In genomic region chr14:75361751-75362433, GRCh38 we compare ENCODE assay signal across 23 cellular contexts.
DNase-seq lines count a peak whose midpoint lies in the region; ATAC-seq and TF ChIP-seq lines count a peak whose summit lies in the region.
"Had no signal": no experiment of that assay in that cellular context is flagged by ENCODE, and none has a peak within 500 bp of the region (broad histone marks: within the 10 kb centered on the region; RNA-seq: fewer than 3 reads in every experiment).

No MANE protein-coding gene starts in this region.

- TF ChIP-seq CTCF in gastroesophageal sphincter (IDR thresholded peaks at IDR 0.05) (no peak), ovary (IDR thresholded peaks at IDR 0.05) (no peak), HFFc6 (IDR thresholded peaks at IDR 0.05) (no peak), GM13977 (IDR thresholded peaks at IDR 0.05; ENCODE audit: extremely low read depth, insufficient read depth, missing control alignments) (no peak)

- peak; percentile 55 for DNase-seq in Right ventricle myocardium superior
- no peak for DNase-seq in cardiac septum (ENCODE audit: low spot score)
- DNase-seq in ovary, result peak; percentile 46 to 72 (median 56)
- no peak for DNase-seq in activated T-cell treated with anti-CD3 and anti-CD28 coated beads, Interleukin-2, amount 50 U/mL, for 72 hours
- DNase-seq in HFFc6, result no peak
- DNase-seq in activated naive CD4-positive, alpha-beta T cell treated with Interleukin-2 at 50 U/mL for 16 hours, result no peak
- no peak for DNase-seq in GM13977 (ENCODE audit: low spot score)
- DNase-seq: activated CD8-positive, alpha-beta memory T cell treated with anti-CD3 and anti-CD28 coated beads, Interleukin-2, amount 10 ng/mL, durations not matched to agents 7 days and 5 days; central memory CD4-positive, alpha-beta T cell; DMS 273 treated with DMSO at 0.1 percent for 48 hours; erythroblast; head of caudate nucleus; lower lobe of right lung; MM.1S; NCI-H1694 treated with DMSO at 0.1 percent for 48 hours; stimulated activated CD4-positive, alpha-beta T cell treated with anti-CD3 and anti-CD28 coated beads, Interleukin-4, amount 100 ng/mL, for 1 hour; stimulated activated naive CD8-positive, alpha-beta T cell treated with anti-CD3 and anti-CD28 coated beads, Interleukin-15, amount 100 ng/mL, for 72 hours had no signal

- H3K9me3 ChIP-seq in gastroesophageal sphincter (no peaks in the 10 kb centered on the region), ovary (no peaks in the 10 kb centered on the region)
- H3K9me3 ChIP-seq: adrenal gland, lower lobe of right lung had no signal

- no peaks in the 10 kb centered on the region for H3K9me3 Mint-ChIP-seq in activated T-cell treated with anti-CD3 and anti-CD28 coated beads, Interleukin-2, amount 50 U/mL, for 72 hours
- H3K9me3 Mint-ChIP-seq in HFFc6, result no peaks in the 10 kb centered on the region
- H3K9me3 Mint-ChIP-seq: activated T-helper 2 cell treated with anti-CD3 and anti-CD28 coated beads, Interferon-gamma antibody, Interleukin-2, Interleukin-4, amounts not matched to agents 10 μg/mL and 5 μg/mL and 100 μg/mL, durations not matched to agents 14 hours and 24 hours and 36 hours; stimulated activated naive CD8-positive, alpha-beta T cell treated with anti-CD3 and anti-CD28 coated beads, Interleukin-15, amount 100 ng/mL, for 72 hours had no signal

- intact Hi-C loops in Right ventricle myocardium superior (cut with DNase I) (no loop called here), cardiac septum (cut with DNase I) (no loop called here), ovary (cut with DNase I) (no loop called here)

- peaks cover 0 to 27% (median 8%) of the 10 kb centered on the region in 3 donors for H3K4me1 ChIP-seq in gastroesophageal sphincter
- H3K4me1 ChIP-seq in ovary (ENCODE audit: insufficient read depth), result peaks cover 12% of the 10 kb centered on the region

- in situ Hi-C loops in GM13977 (cut with MboI; ENCODE audit: low pct_unique_long_range_greater_than_20kb, low sequenced_read_pairs, unreplicated experiment), result no loop called here

- H3K27ac ChIP-seq in gastroesophageal sphincter, result no peak overlapping the region
- H3K27ac ChIP-seq in ovary, result no peak overlapping the region
- H3K27ac ChIP-seq: HL-60, lower lobe of right lung had no signal

- H3K4me3 ChIP-seq in gastroesophageal sphincter (no peak overlapping the region), ovary (no peak overlapping the region)
- H3K4me3 ChIP-seq: adrenal gland, GM12878, lower lobe of right lung had no signal

- WGBS in gastroesophageal sphincter (ENCODE audit: low coverage in 1 of 2), 2 donors, result 61 to 88% methylated on average over 2 to 4 of the region's 7 CpGs
- WGBS in ovary, 3 donors, result 21 to 22% (median 21%) methylated on average over 7 of the region's 7 CpGs

- peak; percentile 42 for ATAC-seq in Right ventricle myocardium superior (ENCODE audit: poor library complexity)
- peak; percentile 58 for ATAC-seq in gastroesophageal sphincter
- no peak for ATAC-seq in activated T-cell treated with anti-CD3 and anti-CD28 coated beads, Interleukin-2, amount 50 U/mL, for 72 hours (replicated peaks in 1 of 2)
- ATAC-seq: activated CD8-positive, alpha-beta memory T cell treated with anti-CD3 and anti-CD28 coated beads, Interleukin-2, amount 10 ng/mL, durations not matched to agents 7 days and 5 days; GM12878; lower lobe of right lung; stimulated activated naive CD8-positive, alpha-beta T cell treated with anti-CD3 and anti-CD28 coated beads, Interleukin-15, amount 100 ng/mL, for 72 hours had no signal

- no peaks in the 10 kb centered on the region for H3K36me3 Mint-ChIP-seq in activated T-cell treated with anti-CD3 and anti-CD28 coated beads, Interleukin-2, amount 50 U/mL, for 72 hours (ENCODE audit: insufficient read depth in 2 of 2)
- H3K36me3 Mint-ChIP-seq in HFFc6 (ENCODE audit: low read depth), result no peaks in the 10 kb centered on the region
- H3K36me3 Mint-ChIP-seq: activated CD8-positive, alpha-beta memory T cell treated with anti-CD3 and anti-CD28 coated beads, Interleukin-2, amount 10 ng/mL, durations not matched to agents 7 days and 5 days; CD14-positive monocyte had no signal

- no peaks in the 10 kb centered on the region for H3K4me1 Mint-ChIP-seq in activated T-cell treated with anti-CD3 and anti-CD28 coated beads, Interleukin-2, amount 50 U/mL, for 72 hours (ENCODE audit: low read depth)
- H3K4me1 Mint-ChIP-seq in HFFc6 (ENCODE audit: low read depth), result no peaks in the 10 kb centered on the region
- H3K4me1 Mint-ChIP-seq: stimulated activated naive CD8-positive, alpha-beta T cell treated with anti-CD3 and anti-CD28 coated beads, Interleukin-15, amount 100 ng/mL, for 72 hours had no signal

- H3K4me3 Mint-ChIP-seq in activated T-cell treated with anti-CD3 and anti-CD28 coated beads, Interleukin-2, amount 50 U/mL, for 72 hours, result no peak overlapping the region
- no peak overlapping the region for H3K4me3 Mint-ChIP-seq in HFFc6
- H3K4me3 Mint-ChIP-seq: activated CD8-positive, alpha-beta memory T cell treated with anti-CD3 and anti-CD28 coated beads, Interleukin-2, amount 10 ng/mL, durations not matched to agents 7 days and 5 days; CD14-positive monocyte; stimulated activated naive CD8-positive, alpha-beta T cell treated with anti-CD3 and anti-CD28 coated beads, Interleukin-15, amount 100 ng/mL, for 72 hours had no signal

- H3K27ac Mint-ChIP-seq in activated T-cell treated with anti-CD3 and anti-CD28 coated beads, Interleukin-2, amount 50 U/mL, for 72 hours, result no peak overlapping the region
- H3K27ac Mint-ChIP-seq in HFFc6, result no peak overlapping the region
- H3K27ac Mint-ChIP-seq: activated CD8-positive, alpha-beta memory T cell treated with anti-CD3 and anti-CD28 coated beads, Interleukin-2, amount 10 ng/mL, durations not matched to agents 7 days and 5 days; activated T-helper 2 cell treated with anti-CD3 and anti-CD28 coated beads, Interferon-gamma antibody, Interleukin-2, Interleukin-4, amounts not matched to agents 10 μg/mL and 5 μg/mL and 100 μg/mL, durations not matched to agents 14 hours and 24 hours and 36 hours had no signal

- H3K27me3 ChIP-seq in gastroesophageal sphincter (no peaks in the 10 kb centered on the region), ovary (no peaks in the 10 kb centered on the region)
- H3K27me3 ChIP-seq: adrenal gland had no signal

- peaks cover 11% of the 10 kb centered on the region for H3K27me3 Mint-ChIP-seq in activated T-cell treated with anti-CD3 and anti-CD28 coated beads, Interleukin-2, amount 50 U/mL, for 72 hours (ENCODE audit: low read depth)
- peaks cover 45% of the 10 kb centered on the region for H3K27me3 Mint-ChIP-seq in HFFc6 (ENCODE audit: insufficient read depth)
- H3K27me3 Mint-ChIP-seq: stimulated activated naive CD8-positive, alpha-beta T cell treated with anti-CD3 and anti-CD28 coated beads, Interleukin-15, amount 100 ng/mL, for 72 hours had no signal

- H3K36me3 ChIP-seq in gastroesophageal sphincter (no peaks in the 10 kb centered on the region), ovary (no peaks in the 10 kb centered on the region)
- H3K36me3 ChIP-seq: adrenal gland, lower lobe of right lung had no signal

- TF ChIP-seq EP300 in gastroesophageal sphincter (IDR thresholded peaks at IDR 0.05) (no peak), ovary (IDR thresholded peaks at IDR 0.05) (no peak)

- TF ChIP-seq POLR2A in gastroesophageal sphincter (IDR thresholded peaks at IDR 0.05) (no peak), ovary (IDR thresholded peaks at IDR 0.05) (no peak)

Comparison
In these comparisons a context has a peak if more than half of its experiments do, and no peak if none do; other contexts are left out.
1. DNase-seq: peak in Right ventricle myocardium superior (single experiment) and ovary (5 of 5); none in cardiac septum (single experiment), activated T-cell treated with anti-CD3 and anti-CD28 coated beads, Interleukin-2, amount 50 U/mL, for 72 hours (0 of 2), HFFc6 (single experiment), activated naive CD4-positive, alpha-beta T cell treated with Interleukin-2 at 50 U/mL for 16 hours (single experiment) and GM13977 (single experiment).
2. ATAC-seq: peak in Right ventricle myocardium superior (single experiment) and gastroesophageal sphincter (single experiment); none in activated T-cell treated with anti-CD3 and anti-CD28 coated beads, Interleukin-2, amount 50 U/mL, for 72 hours (0 of 2).